Comparison of ENCODE assay signal across 1 cellular context in genomic region chr17:17593222-17593620, GRCh38.
TF ChIP-seq lines count a peak whose summit lies in the region.

No MANE protein-coding gene starts in this region.

TF ChIP-seq in WTC11, 78 proteins besides CTCF, POLR2A, EP300 and RAD21 (continued from another document):
- TF ChIP-seq ARID4B (CRISPR knock-in tag; IDR thresholded peaks at IDR 0.05; ENCODE audit: borderline replicate concordance) (no peak), CREM (CRISPR knock-in tag; IDR thresholded peaks at IDR 0.05) (no peak), SP1 (CRISPR knock-in tag; conservative IDR thresholded peaks at IDR 0.05) (no peak), PREB (CRISPR knock-in tag; IDR thresholded peaks at IDR 0.05; ENCODE audit: borderline replicate concordance) (no peak), CBFB (CRISPR knock-in tag; IDR thresholded peaks at IDR 0.05; ENCODE audit: low read depth) (no peak), FOXJ3 (CRISPR knock-in tag; IDR thresholded peaks at IDR 0.05; ENCODE audit: borderline replicate concordance) (no peak), ZNF671 (CRISPR knock-in tag; IDR thresholded peaks at IDR 0.05) (no peak), SMAD3 (CRISPR knock-in tag; IDR thresholded peaks at IDR 0.05; ENCODE audit: borderline replicate concordance) (no peak)
